5 cellular contexts compared by ENCODE assay signal in genomic region chr15:79560384-79560783, GRCh38.
"Had no signal": no experiment of that assay in that cellular context is flagged by ENCODE, and none has a peak within 500 bp of the region (broad histone marks: within the 10 kb centered on the region; RNA-seq: fewer than 3 reads in every experiment).

No MANE protein-coding gene starts in this region.

- H3K4me1 Mint-ChIP-seq: IgD-negative memory B cell had no signal

- H3K27ac Mint-ChIP-seq: IgD-negative memory B cell had no signal

- DNase-seq: IMR-90, KBM-7 had no signal

- H3K36me3 Mint-ChIP-seq: IgD-negative memory B cell had no signal

- ATAC-seq: HepG2, K562 had no signal

- H3K4me3 Mint-ChIP-seq: IgD-negative memory B cell had no signal
